ENCODE assay signal across 12 cellular contexts in genomic region chr6:98539669-98540207, GRCh38.
DNase-seq lines count a peak whose midpoint lies in the region; ATAC-seq and TF ChIP-seq lines count a peak whose summit lies in the region.
"Had no signal": no experiment of that assay in that cellular context is flagged by ENCODE, and none has a peak within 500 bp of the region (broad histone marks: within the 10 kb centered on the region; RNA-seq: fewer than 3 reads in every experiment).

No MANE protein-coding gene starts in this region.

- H4K20me1 ChIP-seq in GM23338 (replicated peaks; ENCODE audit: insufficient read depth) (no peaks in the 10 kb centered on the region), MM.1S (ENCODE audit: insufficient read depth, low read length) (no peaks in the 10 kb centered on the region), neural cell (ENCODE audit: insufficient read depth) (no peaks in the 10 kb centered on the region)

- H3K27me3 ChIP-seq in GM23338 (ENCODE audit: insufficient read depth) (no peaks in the 10 kb centered on the region), MM.1S (replicated peaks; ENCODE audit: insufficient read depth, low read length) (no peaks in the 10 kb centered on the region), neural cell (ENCODE audit: insufficient read depth, low read depth, low read length) (no peaks in the 10 kb centered on the region)
- H3K27me3 ChIP-seq in CD4-positive, alpha-beta T cell (ENCODE audit: control insufficient read depth, insufficient read depth, low read length): no peaks in the 10 kb centered on the region
- H3K27me3 ChIP-seq: pancreas, transverse colon had no signal

- POLR2A ChIA-PET in CD4-positive, alpha-beta T cell (lab: Charles Lee): no interaction called here

- CTCF ChIA-PET in CD4-positive, alpha-beta T cell (lab: Charles Lee): no interaction called here

- peak; percentile 40 for TF ChIP-seq RAD21 in neural cell (conservative IDR thresholded peaks at IDR 0.05)

- no peak overlapping the region for H3K27ac Mint-ChIP-seq in GM23338
- no peak overlapping the region for H3K27ac Mint-ChIP-seq in CD4-positive, alpha-beta T cell
- H3K27ac Mint-ChIP-seq: activated T-helper 1 cell treated with anti-CD3 and anti-CD28 coated beads, Interleukin-12 subunit alpha, Interleukin-12 subunit beta, Interleukin-2, Interleukin-4 antibody, amounts not matched to agents 30 ng/mL and 10 ng/mL and 1 ng/mL, durations not matched to agents 14 hours and 24 hours and 36 hours had no signal

- H3K4me3 ChIP-seq in GM23338 (no peak overlapping the region), MM.1S (ENCODE audit: low read length) (no peak overlapping the region), neural cell (ENCODE audit: low read length) (no peak overlapping the region)
- H3K4me3 ChIP-seq: pancreas, transverse colon had no signal

- H3K4me2 ChIP-seq in GM23338: no peak overlapping the region
- peak overlapping the region; percentile 50 for H3K4me2 ChIP-seq in MM.1S (ENCODE audit: low read depth, low read length)
- no peak overlapping the region for H3K4me2 ChIP-seq in neural cell (ENCODE audit: low read length)

- H3K9me2 ChIP-seq in GM23338 (ENCODE audit: insufficient read depth) (no peaks in the 10 kb centered on the region), MM.1S (replicated peaks; ENCODE audit: insufficient read depth, low read length) (no peaks in the 10 kb centered on the region), neural cell (ENCODE audit: insufficient read depth, low read length) (no peaks in the 10 kb centered on the region)

- peaks cover 14% of the 10 kb centered on the region for H3K4me1 Mint-ChIP-seq in GM23338
- no peaks in the 10 kb centered on the region for H3K4me1 Mint-ChIP-seq in CD4-positive, alpha-beta T cell (ENCODE audit: low read depth)

- H3F3A ChIP-seq in GM23338 (replicated peaks; ENCODE audit: low read depth) (no peaks in the 10 kb centered on the region), MM.1S (ENCODE audit: insufficient read depth, low read length) (0 out of 2 replicates have a peak, but pooled peaks cover 5% of the 10 kb centered on the region), neural cell (ENCODE audit: insufficient read depth, low read length, poor library complexity, severe bottlenecking) (no peaks in the 10 kb centered on the region)

- H3K4me3 Mint-ChIP-seq in GM23338: no peak overlapping the region
- no peak overlapping the region for H3K4me3 Mint-ChIP-seq in CD4-positive, alpha-beta T cell
- H3K4me3 Mint-ChIP-seq: activated T-helper 1 cell treated with anti-CD3 and anti-CD28 coated beads, Interleukin-12 subunit alpha, Interleukin-12 subunit beta, Interleukin-2, Interleukin-4 antibody, amounts not matched to agents 30 ng/mL and 10 ng/mL and 1 ng/mL, durations not matched to agents 14 hours and 24 hours and 36 hours had no signal

- H3K9me3 ChIP-seq in MM.1S (replicated peaks; ENCODE audit: insufficient read depth, low read length) (no peaks in the 10 kb centered on the region), neural cell (ENCODE audit: low read length) (no peaks in the 10 kb centered on the region)
- H3K9me3 ChIP-seq in CD4-positive, alpha-beta T cell (ENCODE audit: control insufficient read depth, low read length): no peaks in the 10 kb centered on the region
- H3K9me3 ChIP-seq: pancreas, transverse colon had no signal

- no peaks in the 10 kb centered on the region for H3K36me3 ChIP-seq in GM23338 (ENCODE audit: insufficient read depth)
- no peaks in the 10 kb centered on the region for H3K36me3 ChIP-seq in MM.1S (replicated peaks; ENCODE audit: insufficient read depth, low read length)
- H3K36me3 ChIP-seq in neural cell (ENCODE audit: insufficient read depth, low read length): no peaks in the 10 kb centered on the region
- H3K36me3 ChIP-seq: pancreas, transverse colon had no signal

- DNase-seq in NCI-H1105 treated with DMSO at 0.1 percent for 48 hours (lab: John Stamatoyannopoulos, UW) (peak; percentile 31), NCI-H1105 (lab: John Stamatoyannopoulos, UW) (no peak), GM23338 (ENCODE audit: low spot score) (peak; percentile 34), MM.1S (peak; percentile 85), DMS 273 treated with DMSO at 0.1 percent for 48 hours (lab: John Stamatoyannopoulos, UW) (no peak)
- no peak for DNase-seq in CD4-positive, alpha-beta T cell
- DNase-seq: IMR-90, pancreas, transverse colon had no signal

- H3K9ac ChIP-seq in MM.1S (ENCODE audit: low read length): peak overlapping the region; percentile 9; the same call in 1 of the 2 replicates
- no peak overlapping the region for H3K9ac ChIP-seq in neural cell (ENCODE audit: low read length)

- H3K27me3 Mint-ChIP-seq in GM23338 (ENCODE audit: insufficient read depth, low read depth, poor library complexity): peaks cover 3% of the 10 kb centered on the region
- H3K27me3 Mint-ChIP-seq in CD4-positive, alpha-beta T cell: no peaks in the 10 kb centered on the region

- no peak for TF ChIP-seq EP300 in neural cell (conservative IDR thresholded peaks at IDR 0.05; ENCODE audit: poor library complexity, severe bottlenecking)

- H3K36me3 Mint-ChIP-seq in GM23338 (ENCODE audit: low read depth): no peaks in the 10 kb centered on the region
- no peaks in the 10 kb centered on the region for H3K36me3 Mint-ChIP-seq in CD4-positive, alpha-beta T cell (ENCODE audit: low read depth)

- H2AFZ ChIP-seq in GM23338 (no peak overlapping the region; the same call in 1 of the 2 replicates), MM.1S (ENCODE audit: low read length) (peak overlapping the region; percentile 55), neural cell (ENCODE audit: low read depth, low read length) (no peak overlapping the region)

- H3K9me3 Mint-ChIP-seq in GM23338: no peaks in the 10 kb centered on the region
- H3K9me3 Mint-ChIP-seq in CD4-positive, alpha-beta T cell: no peaks in the 10 kb centered on the region
- H3K9me3 Mint-ChIP-seq: activated T-helper 1 cell treated with anti-CD3 and anti-CD28 coated beads, Interleukin-12 subunit alpha, Interleukin-12 subunit beta, Interleukin-2, Interleukin-4 antibody, amounts not matched to agents 30 ng/mL and 10 ng/mL and 1 ng/mL, durations not matched to agents 14 hours and 24 hours and 36 hours had no signal

- H3K27ac ChIP-seq in GM23338 (ENCODE audit: low read depth) (no peak overlapping the region), MM.1S (ENCODE audit: low read length) (peak overlapping the region; percentile 54; the same call in 1 of the 2 replicates), neural cell (ENCODE audit: low read length) (no peak overlapping the region)
- H3K27ac ChIP-seq in CD4-positive, alpha-beta T cell (ENCODE audit: low read depth, low read length): no peak overlapping the region
- H3K27ac ChIP-seq: pancreas, transverse colon had no signal

- peaks cover 11% of the 10 kb centered on the region; the same call in 1 of the 2 replicates for H3K4me1 ChIP-seq in GM23338 (ENCODE audit: insufficient read depth)
- H3K4me1 ChIP-seq in MM.1S (ENCODE audit: low read length): peaks cover 7% of the 10 kb centered on the region
- H3K4me1 ChIP-seq: pancreas, transverse colon had no signal

- ATAC-seq in GM23338: peak; percentile 47
- no peak for ATAC-seq in CD4-positive, alpha-beta T cell (ENCODE audit: poor library complexity)
- no peak for ATAC-seq in GM19035 (IDR thresholded peaks at IDR 0.05; ENCODE audit: unreplicated experiment)
- ATAC-seq: pancreas had no signal

- H3K79me2 ChIP-seq in GM23338 (replicated peaks; ENCODE audit: insufficient read depth) (no peaks in the 10 kb centered on the region), MM.1S (ENCODE audit: low read length) (no peaks in the 10 kb centered on the region), neural cell (replicated peaks; ENCODE audit: insufficient read depth, low read length) (no peaks in the 10 kb centered on the region)

- TF ChIP-seq CTCF in GM23338 (conservative IDR thresholded peaks at IDR 0.05; ENCODE audit: low read depth in 2 of 2): peak; percentile 38 to 45; a peak in 3 of 4 replicates
- TF ChIP-seq CTCF in MM.1S (IDR thresholded peaks at IDR 0.05; ENCODE audit: low read length): peak; percentile 56
- peak; percentile 42 for TF ChIP-seq CTCF in neural cell (IDR thresholded peaks at IDR 0.05; ENCODE audit: poor library complexity, severe bottlenecking)
- no peak for TF ChIP-seq CTCF in CD4-positive, alpha-beta T cell (IDR thresholded peaks at IDR 0.05)

- intact Hi-C loops in CD4-positive, alpha-beta T cell (cut with DNase I, micrococcal nuclease): no loop called here

TF ChIP-seq in neural cell, 6 proteins besides CTCF, POLR2A, EP300 and RAD21:
- no peak for TF ChIP-seq POLR2AphosphoS5 (IDR thresholded peaks at IDR 0.05)
- peak; percentile 63 for TF ChIP-seq SMC3 (conservative IDR thresholded peaks at IDR 0.05; ENCODE audit: poor library complexity)

Comparison
In these comparisons a context has a peak if more than half of its experiments do, and no peak if none do; other contexts are left out.
1. DNase-seq: peak in NCI-H1105 treated with DMSO at 0.1 percent for 48 hours (single experiment), GM23338 (single experiment) and MM.1S (single experiment); none in NCI-H1105 (single experiment), CD4-positive, alpha-beta T cell (0 of 10) and DMS 273 treated with DMSO at 0.1 percent for 48 hours (single experiment).